In the genomic region with DNA sequence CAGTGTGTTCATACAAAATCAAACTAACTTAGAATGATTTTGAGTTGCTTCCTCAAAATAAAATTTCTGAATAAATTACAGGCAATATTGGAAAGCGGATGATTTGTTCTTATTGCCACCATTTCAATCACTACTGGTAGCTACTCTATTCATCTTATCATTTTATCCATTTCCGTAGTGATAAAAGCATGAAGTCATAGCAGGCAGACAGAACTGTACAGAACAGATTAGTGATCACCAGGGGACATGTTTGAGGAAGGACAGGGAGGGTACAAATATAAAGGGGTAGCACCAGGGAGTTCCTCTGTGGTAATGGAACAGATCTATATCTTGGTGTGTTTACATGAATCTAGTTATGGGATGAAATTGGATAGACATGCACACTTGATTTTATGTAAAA, we compare ENCODE assay signal across 2 cellular contexts.
TF ChIP-seq lines count a peak whose summit lies in the region.

No MANE protein-coding gene starts in this region.

TF ChIP-seq in SK-N-SH treated with all-trans-retinoic acid at 6 μM for 48 hours, 23 proteins besides CTCF, POLR2A, EP300 and RAD21 (continued from another document):
- TF ChIP-seq, protein P1, sequence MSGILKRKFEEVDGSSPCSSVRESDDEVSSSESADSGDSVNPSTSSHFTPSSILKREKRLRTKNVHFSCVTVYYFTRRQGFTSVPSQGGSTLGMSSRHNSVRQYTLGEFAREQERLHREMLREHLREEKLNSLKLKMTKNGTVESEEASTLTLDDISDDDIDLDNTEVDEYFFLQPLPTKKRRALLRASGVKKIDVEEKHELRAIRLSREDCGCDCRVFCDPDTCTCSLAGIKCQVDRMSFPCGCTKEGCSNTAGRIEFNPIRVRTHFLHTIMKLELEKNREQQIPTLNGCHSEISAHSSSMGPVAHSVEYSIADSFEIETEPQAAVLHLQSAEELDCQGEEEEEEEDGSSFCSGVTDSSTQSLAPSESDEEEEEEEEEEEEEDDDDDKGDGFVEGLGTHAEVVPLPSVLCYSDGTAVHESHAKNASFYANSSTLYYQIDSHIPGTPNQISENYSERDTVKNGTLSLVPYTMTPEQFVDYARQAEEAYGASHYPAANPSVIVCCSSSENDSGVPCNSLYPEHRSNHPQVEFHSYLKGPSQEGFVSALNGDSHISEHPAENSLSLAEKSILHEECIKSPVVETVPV (CRISPR knock-in tag; IDR thresholded peaks at IDR 0.05) = no peak
- TF ChIP-seq SNAI2 (CRISPR knock-in tag; IDR thresholded peaks at IDR 0.05) (no peak), CSDC2 (CRISPR knock-in tag; IDR thresholded peaks at IDR 0.05) (no peak), GLIS3 (CRISPR knock-in tag; IDR thresholded peaks at IDR 0.05) (no peak; the same call in 1 of the 2 replicates), ZFP3 (CRISPR knock-in tag; IDR thresholded peaks at IDR 0.05) (no peak), RARB (CRISPR knock-in tag; IDR thresholded peaks at IDR 0.05) (no peak), ZNF70 (CRISPR knock-in tag; IDR thresholded peaks at IDR 0.05) (peak; percentile 72), ZC3H10 (CRISPR knock-in tag; IDR thresholded peaks at IDR 0.05) (no peak), PPARA (CRISPR knock-in tag; IDR thresholded peaks at IDR 0.05; ENCODE audit: borderline replicate concordance) (no peak), OSR1 (CRISPR knock-in tag; IDR thresholded peaks at IDR 0.05) (no peak), ISL1 (CRISPR knock-in tag; IDR thresholded peaks at IDR 0.05) (no peak)
- TF ChIP-seq, protein P2, sequence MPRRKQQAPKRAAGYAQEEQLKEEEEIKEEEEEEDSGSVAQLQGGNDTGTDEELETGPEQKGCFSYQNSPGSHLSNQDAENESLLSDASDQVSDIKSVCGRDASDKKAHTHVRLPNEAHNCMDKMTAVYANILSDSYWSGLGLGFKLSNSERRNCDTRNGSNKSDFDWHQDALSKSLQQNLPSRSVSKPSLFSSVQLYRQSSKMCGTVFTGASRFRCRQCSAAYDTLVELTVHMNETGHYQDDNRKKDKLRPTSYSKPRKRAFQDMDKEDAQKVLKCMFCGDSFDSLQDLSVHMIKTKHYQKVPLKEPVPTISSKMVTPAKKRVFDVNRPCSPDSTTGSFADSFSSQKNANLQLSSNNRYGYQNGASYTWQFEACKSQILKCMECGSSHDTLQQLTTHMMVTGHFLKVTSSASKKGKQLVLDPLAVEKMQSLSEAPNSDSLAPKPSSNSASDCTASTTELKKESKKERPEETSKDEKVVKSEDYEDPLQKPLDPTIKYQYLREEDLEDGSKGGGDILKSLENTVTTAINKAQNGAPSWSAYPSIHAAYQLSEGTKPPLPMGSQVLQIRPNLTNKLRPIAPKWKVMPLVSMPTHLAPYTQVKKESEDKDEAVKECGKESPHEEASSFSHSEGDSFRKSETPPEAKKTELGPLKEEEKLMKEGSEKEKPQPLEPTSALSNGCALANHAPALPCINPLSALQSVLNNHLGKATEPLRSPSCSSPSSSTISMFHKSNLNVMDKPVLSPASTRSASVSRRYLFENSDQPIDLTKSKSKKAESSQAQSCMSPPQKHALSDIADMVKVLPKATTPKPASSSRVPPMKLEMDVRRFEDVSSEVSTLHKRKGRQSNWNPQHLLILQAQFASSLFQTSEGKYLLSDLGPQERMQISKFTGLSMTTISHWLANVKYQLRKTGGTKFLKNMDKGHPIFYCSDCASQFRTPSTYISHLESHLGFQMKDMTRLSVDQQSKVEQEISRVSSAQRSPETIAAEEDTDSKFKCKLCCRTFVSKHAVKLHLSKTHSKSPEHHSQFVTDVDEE (CRISPR knock-in tag; IDR thresholded peaks at IDR 0.05) = no peak

TF ChIP-seq in K562, 482 proteins besides CTCF, POLR2A, EP300 and RAD21 (continued from another document):
- TF ChIP-seq, protein P3, sequence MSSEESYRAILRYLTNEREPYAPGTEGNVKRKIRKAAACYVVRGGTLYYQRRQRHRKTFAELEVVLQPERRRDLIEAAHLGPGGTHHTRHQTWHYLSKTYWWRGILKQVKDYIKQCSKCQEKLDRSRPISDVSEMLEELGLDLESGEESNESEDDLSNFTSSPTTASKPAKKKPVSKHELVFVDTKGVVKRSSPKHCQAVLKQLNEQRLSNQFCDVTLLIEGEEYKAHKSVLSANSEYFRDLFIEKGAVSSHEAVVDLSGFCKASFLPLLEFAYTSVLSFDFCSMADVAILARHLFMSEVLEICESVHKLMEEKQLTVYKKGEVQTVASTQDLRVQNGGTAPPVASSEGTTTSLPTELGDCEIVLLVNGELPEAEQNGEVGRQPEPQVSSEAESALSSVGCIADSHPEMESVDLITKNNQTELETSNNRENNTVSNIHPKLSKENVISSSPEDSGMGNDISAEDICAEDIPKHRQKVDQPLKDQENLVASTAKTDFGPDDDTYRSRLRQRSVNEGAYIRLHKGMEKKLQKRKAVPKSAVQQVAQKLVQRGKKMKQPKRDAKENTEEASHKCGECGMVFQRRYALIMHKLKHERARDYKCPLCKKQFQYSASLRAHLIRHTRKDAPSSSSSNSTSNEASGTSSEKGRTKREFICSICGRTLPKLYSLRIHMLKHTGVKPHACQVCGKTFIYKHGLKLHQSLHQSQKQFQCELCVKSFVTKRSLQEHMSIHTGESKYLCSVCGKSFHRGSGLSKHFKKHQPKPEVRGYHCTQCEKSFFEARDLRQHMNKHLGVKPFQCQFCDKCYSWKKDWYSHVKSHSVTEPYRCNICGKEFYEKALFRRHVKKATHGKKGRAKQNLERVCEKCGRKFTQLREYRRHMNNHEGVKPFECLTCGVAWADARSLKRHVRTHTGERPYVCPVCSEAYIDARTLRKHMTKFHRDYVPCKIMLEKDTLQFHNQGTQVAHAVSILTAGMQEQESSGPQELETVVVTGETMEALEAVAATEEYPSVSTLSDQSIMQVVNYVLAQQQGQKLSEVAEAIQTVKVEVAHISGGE (CRISPR knock-in tag; IDR thresholded peaks at IDR 0.05) = peak in 1 of 3 experiments; percentile 88; a peak in 2 of 6 replicates
- TF ChIP-seq ELF2 (CRISPR knock-in tag; IDR thresholded peaks at IDR 0.05) = peak; percentile 32; the same call in 1 of the 2 replicates
- TF ChIP-seq POLR2H (tag; IDR thresholded peaks at IDR 0.05; ENCODE audit: low read depth) = peak; percentile 1; the same call in 1 of the 2 replicates
- TF ChIP-seq GABPA (tag; conservative IDR thresholded peaks at IDR 0.05; ENCODE audit: low read depth) = peak; percentile 55
- TF ChIP-seq SMARCB1 (IDR thresholded peaks at IDR 0.05; ENCODE audit: insufficient read length, low read depth) = no peak
- TF ChIP-seq JUND (IDR thresholded peaks at IDR 0.05; ENCODE audit: borderline replicate concordance, low read depth, low read length) = peak; percentile 62; the same call in 1 of the 2 replicates
- peak; percentile 65; the same call in 1 of the 3 replicates for TF ChIP-seq JUND (tag; IDR thresholded peaks at IDR 0.05; ENCODE audit: borderline replicate concordance, low read depth, low read length)
- peak; percentile 49; the same call in 1 of the 2 replicates for TF ChIP-seq ATF7 (IDR thresholded peaks at IDR 0.05)
- no peak for TF ChIP-seq TGIF2 (CRISPR knock-in tag; IDR thresholded peaks at IDR 0.05)
- 0 out of 2 replicates have a peak, but pooled peaks have one; percentile 38 for TF ChIP-seq ZNF57 (CRISPR knock-in tag; IDR thresholded peaks at IDR 0.05)
- TF ChIP-seq TBP (optimal IDR thresholded peaks at IDR 0.05; ENCODE audit: low read depth, low read length) = no peak
- TF ChIP-seq, protein P4, sequence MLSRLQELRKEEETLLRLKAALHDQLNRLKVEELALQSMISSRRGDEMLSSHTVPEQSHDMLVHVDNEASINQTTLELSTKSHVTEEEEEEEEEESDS (CRISPR knock-in tag; IDR thresholded peaks at IDR 0.05) = no peak
- TF ChIP-seq RCOR1 (IDR thresholded peaks at IDR 0.05; ENCODE audit: borderline replicate concordance in 1 of 2, low read depth in 2 of 2, low read length in 2 of 2) = 0 out of 4 replicates have a peak, but pooled peaks of 1 of the 2 experiments have one; percentile 28
- TF ChIP-seq PCBP1 (IDR thresholded peaks at IDR 0.05; ENCODE audit: low read depth, low read length, poor library complexity, severe bottlenecking) = no peak
- TF ChIP-seq SAFB2 (IDR thresholded peaks at IDR 0.05; ENCODE audit: borderline replicate concordance, low read depth, low read length, severe bottlenecking) = no peak
